In genomic region chrX:93422693-93423092, GRCh38 we compare ENCODE assay signal across 8 cellular contexts.
DNase-seq lines count a peak whose midpoint lies in the region; ATAC-seq, FAIRE-seq and TF ChIP-seq lines count a peak whose summit lies in the region.

No MANE protein-coding gene starts in this region.

- intact Hi-C loops in Panc1 (cut with micrococcal nuclease; ENCODE audit: unreplicated experiment) = loop anchor here (5.0 kb wide), 1 partner anchor 1190 kb away; no protein-coding TSS in a partner anchor

- no peak overlapping the region for H3K27ac ChIP-seq in Panc1 (ENCODE audit: low read length)

- no peaks in the 10 kb centered on the region for H3K27me3 ChIP-seq in Panc1 (ENCODE audit: control insufficient read depth, insufficient read depth, low read length)

- POLR2A ChIA-PET in Panc1 (lab: Charles Lee) = no interaction called here

- no peaks in the 10 kb centered on the region for H3K36me3 ChIP-seq in Panc1 (ENCODE audit: control insufficient read depth, insufficient read depth, low read length)

- peak; percentile 90 for FAIRE-seq in A204.1 (lab: Jason Lieb, UNC)
- no peak for FAIRE-seq in RCC 7860 (lab: Jason Lieb, UNC)

- peak; percentile 94 for ATAC-seq in HG02885 (IDR thresholded peaks at IDR 0.05; ENCODE audit: poor library complexity, unreplicated experiment)
- 0 out of 2 replicates have a peak, but pooled peaks have one; percentile 60 for ATAC-seq in Panc1
- ATAC-seq in GM21447 (IDR thresholded peaks at IDR 0.05; ENCODE audit: unreplicated experiment) = no peak
- no peak for ATAC-seq in stimulated activated naive CD8-positive, alpha-beta T cell treated with anti-CD3 and anti-CD28 coated beads, Interleukin-15, Interleukin-2, amounts not matched to agents 100 U/mL and 50 U/mL, for 24 hours

- H3K4me3 ChIP-seq in Panc1 (ENCODE audit: low read depth in 2 of 2, low read length in 2 of 2) = no peak overlapping the region

- CTCF ChIA-PET in Panc1 (lab: Charles Lee) = no interaction called here

- no peaks in the 10 kb centered on the region for H3K9me3 ChIP-seq in Panc1 (ENCODE audit: control insufficient read depth, insufficient read depth, low read depth, low read length)

- DNase-seq in Panc1 (ENCODE audit: low read depth, low spot score) (no peak), inferior parietal cortex (ENCODE audit: extremely low spot score) (peak; percentile 29), RCC 7860 (ENCODE audit: low spot score) (no peak)
- DNase-seq in stimulated activated naive CD8-positive, alpha-beta T cell treated with anti-CD3 and anti-CD28 coated beads, Interleukin-15, Interleukin-2, amounts not matched to agents 100 U/mL and 50 U/mL, for 24 hours = no peak

- BruUV-seq in Panc1 (replicated peaks; lab: Mats Ljungman, UMichigan) = no TSS peak

- in situ Hi-C loops in Panc1 (cut with HindIII; ENCODE audit: low pct_unique_long_range_greater_than_20kb, low sequenced_read_pairs) = no loop called here

- TF ChIP-seq CTCF in GM12872 (IDR thresholded peaks at IDR 0.05; ENCODE audit: insufficient read depth, low read depth, low read length) (peak; percentile 47; the same call in 2 of the 3 replicates), Panc1 (IDR thresholded peaks at IDR 0.05) (peak; percentile 64)

- H3K4me1 ChIP-seq in Panc1 (ENCODE audit: control insufficient read depth, insufficient read depth, low read length) = no peaks in the 10 kb centered on the region

Comparison
In these comparisons a context has a peak if more than half of its experiments do, and no peak if none do; other contexts are left out.
1. ATAC-seq: peak in HG02885 (single experiment) and Panc1 (single experiment); none in GM21447 (single experiment) and stimulated activated naive CD8-positive, alpha-beta T cell treated with anti-CD3 and anti-CD28 coated beads, Interleukin-15, Interleukin-2, amounts not matched to agents 100 U/mL and 50 U/mL, for 24 hours (single experiment).